9 cellular contexts compared by ENCODE assay signal in genomic region chr7:69429817-69430501, GRCh38.
DNase-seq lines count a peak whose midpoint lies in the region; ATAC-seq and TF ChIP-seq lines count a peak whose summit lies in the region.
"Had no signal": no experiment of that assay in that cellular context is flagged by ENCODE, and none has a peak within 500 bp of the region (broad histone marks: within the 10 kb centered on the region; RNA-seq: fewer than 3 reads in every experiment).

No MANE protein-coding gene starts in this region.

- peak; percentile 76 for DNase-seq in Ammon's horn (ENCODE audit: low spot score)
- peak; percentile 64 for DNase-seq in NCI-H2196 (lab: John Stamatoyannopoulos, UW; ENCODE audit: unreplicated experiment)
- DNase-seq in fibroblast of the conjunctiva (ENCODE audit: low read depth): peak; percentile 82
- peak; percentile 79 to 89 (median 87) for DNase-seq in ovary
- no peak for DNase-seq in activated CD4-positive, CD25-positive, alpha-beta regulatory T cell treated with anti-CD3 and anti-CD28 coated beads, Interleukin-2, amount 50 U/mL, for 72 hours
- DNase-seq in stimulated activated CD4-positive, alpha-beta T cell treated with anti-CD3 and anti-CD28 coated beads, Interleukin-12 subunit alpha, Interleukin-12 subunit beta, amount 100 ng/mL, for 4 hours: no peak

- peak overlapping the region; percentile 30 to 70 for H3K27ac ChIP-seq in ovary

- H3K27me3 ChIP-seq in ovary: no peaks in the 10 kb centered on the region

- no peaks in the 10 kb centered on the region for H3K9me3 ChIP-seq in ovary

- ATAC-seq in GM21529 (IDR thresholded peaks at IDR 0.05; ENCODE audit: unreplicated experiment): no peak
- ATAC-seq in HG03045 (IDR thresholded peaks at IDR 0.05; ENCODE audit: unreplicated experiment): no peak
- ATAC-seq: activated naive CD4-positive, alpha-beta T cell treated with anti-CD3 and anti-CD28 coated beads, Interleukin-2, amount 50 U/mL, for 72 hours had no signal

- H3K4me1 ChIP-seq in ovary (ENCODE audit: insufficient read depth): peaks cover 3% of the 10 kb centered on the region

- intact Hi-C loops in ovary (cut with DNase I): no loop called here

- TF ChIP-seq EP300 in ovary (IDR thresholded peaks at IDR 0.05): no peak

- no peaks in the 10 kb centered on the region for H3K36me3 ChIP-seq in ovary

- no peak overlapping the region for H3K4me3 ChIP-seq in ovary

- no peak for TF ChIP-seq POLR2A in ovary (IDR thresholded peaks at IDR 0.05)

- 3 to 4% (median 3%) methylated on average over 20 of the region's 20 CpGs for WGBS in ovary, 3 donors

- no peak for TF ChIP-seq CTCF in ovary (IDR thresholded peaks at IDR 0.05)

Comparison
In these comparisons a context has a peak if more than half of its experiments do, and no peak if none do; other contexts are left out.
1. DNase-seq: peak in Ammon's horn (single experiment), NCI-H2196 (single experiment), fibroblast of the conjunctiva (single experiment) and ovary (5 of 5); none in activated CD4-positive, CD25-positive, alpha-beta regulatory T cell treated with anti-CD3 and anti-CD28 coated beads, Interleukin-2, amount 50 U/mL, for 72 hours (single experiment) and stimulated activated CD4-positive, alpha-beta T cell treated with anti-CD3 and anti-CD28 coated beads, Interleukin-12 subunit alpha, Interleukin-12 subunit beta, amount 100 ng/mL, for 4 hours (single experiment).